In genomic region chr2:101223814-101224231, GRCh38 we compare ENCODE assay signal across 8 cellular contexts. TPM values are rescaled to one million over a fixed set of nuclear protein-coding genes. Genes with fewer than 3 reads are reported as not detected.
A peak's percentile ranks its signal among the peaks of the same experiment; 100 is the strongest.
DNase-seq lines count a peak whose midpoint lies in the region; ATAC-seq and TF ChIP-seq lines count a peak whose summit lies in the region.

No MANE protein-coding gene starts in this region.

- H3K27ac Mint-ChIP-seq in activated CD4-positive, alpha-beta T cell treated with anti-CD3 and anti-CD28 coated beads, Interleukin-2, amount 10 ng/mL, durations not matched to agents 24 days and 14 days = peak overlapping the region; percentile 51
- peak overlapping the region in 4 of 6 donors; percentile 24 to 75 (median 63) for H3K27ac Mint-ChIP-seq in naive B cell

- H3K4me2 ChIP-seq in neuronal stem cell (ENCODE audit: insufficient read depth, low read length, poor library complexity, severe bottlenecking) = no peak overlapping the region

- H4K91ac ChIP-seq in neuronal stem cell (ENCODE audit: low read depth, low read length, poor library complexity) = no peak overlapping the region

- H3K9me3 Mint-ChIP-seq in activated CD4-positive, alpha-beta T cell treated with anti-CD3 and anti-CD28 coated beads, Interleukin-2, amount 10 ng/mL, durations not matched to agents 24 days and 14 days = peaks cover 17% of the 10 kb centered on the region
- H3K9me3 Mint-ChIP-seq in naive B cell = peaks cover 0 to 9% (median 0%) of the 10 kb centered on the region in 7 donors

- no peaks in the 10 kb centered on the region for H3K27me3 Mint-ChIP-seq in activated CD4-positive, alpha-beta T cell treated with anti-CD3 and anti-CD28 coated beads, Interleukin-2, amount 10 ng/mL, durations not matched to agents 24 days and 14 days
- H3K27me3 Mint-ChIP-seq in naive B cell = peaks cover 38 to 51% (median 39%) of the 10 kb centered on the region in 3 donors

- no peak overlapping the region for H3K9ac ChIP-seq in neuronal stem cell (ENCODE audit: low read depth, low read length, poor library complexity)

- H2BK12ac ChIP-seq in neuronal stem cell (ENCODE audit: low read length) = no peak overlapping the region

- H3K36me3 Mint-ChIP-seq in activated CD4-positive, alpha-beta T cell treated with anti-CD3 and anti-CD28 coated beads, Interleukin-2, amount 10 ng/mL, durations not matched to agents 24 days and 14 days (ENCODE audit: low read depth) = peaks cover 10% of the 10 kb centered on the region
- H3K36me3 Mint-ChIP-seq in naive B cell = no peaks in the 10 kb centered on the region

- H3K27ac ChIP-seq in thyroid gland (no peak overlapping the region), neuronal stem cell (replicated peaks; ENCODE audit: low read length) (no peak overlapping the region)

- H3K14ac ChIP-seq in neuronal stem cell (ENCODE audit: low read length) = no peak overlapping the region

- peak overlapping the region; percentile 13 for H3K4me3 Mint-ChIP-seq in activated CD4-positive, alpha-beta T cell treated with anti-CD3 and anti-CD28 coated beads, Interleukin-2, amount 10 ng/mL, durations not matched to agents 24 days and 14 days
- peak overlapping the region in 7 of 8 donors; percentile 38 to 80 (median 68) for H3K4me3 Mint-ChIP-seq in naive B cell

- no peak overlapping the region for H2BK5ac ChIP-seq in neuronal stem cell (ENCODE audit: low read length)

- H3K79me1 ChIP-seq in neuronal stem cell (ENCODE audit: low read depth, low read length) = no peaks in the 10 kb centered on the region

- DNase-seq in Daoy (ENCODE audit: low read depth) = peak; percentile 67
- peak; percentile 95 for DNase-seq in KBM-7
- peak; percentile 84 for DNase-seq in activated CD4-positive, alpha-beta T cell treated with anti-CD3 and anti-CD28 coated beads, Interleukin-2, amount 10 ng/mL, durations not matched to agents 24 days and 14 days
- peak; percentile 76 for DNase-seq in naive B cell
- no peak for DNase-seq in thyroid gland
- DNase-seq in neuronal stem cell (ENCODE audit: low spot score) = no peak
- DNase-seq in ureter (ENCODE audit: low spot score) = no peak

- H3K4me1 ChIP-seq in thyroid gland (no peaks in the 10 kb centered on the region), neuronal stem cell (ENCODE audit: control insufficient read depth in 2 of 2, insufficient read depth in 1 of 2, low read depth in 1 of 2, low read length in 2 of 2) (no peaks in the 10 kb centered on the region)

- TF ChIP-seq CTCF in thyroid gland (IDR thresholded peaks at IDR 0.05) = no peak

- peaks cover 13% of the 10 kb centered on the region for H3K4me1 Mint-ChIP-seq in activated CD4-positive, alpha-beta T cell treated with anti-CD3 and anti-CD28 coated beads, Interleukin-2, amount 10 ng/mL, durations not matched to agents 24 days and 14 days
- peaks cover 13 to 25% (median 19%) of the 10 kb centered on the region in 3 donors for H3K4me1 Mint-ChIP-seq in naive B cell

- no peak overlapping the region for H2AFZ ChIP-seq in neuronal stem cell (ENCODE audit: low read length)

- H3K27me3 ChIP-seq in thyroid gland = no peaks in the 10 kb centered on the region
- no peaks in the 10 kb centered on the region for H3K27me3 ChIP-seq in neuronal stem cell (ENCODE audit: control insufficient read depth in 3 of 3, insufficient read depth in 3 of 3, low read depth in 1 of 3, low read length in 3 of 3)

- no peak overlapping the region for H4K8ac ChIP-seq in neuronal stem cell (ENCODE audit: low read depth, low read length)

- TF ChIP-seq POLR2A in thyroid gland (IDR thresholded peaks at IDR 0.05) = no peak

- no peak overlapping the region for H3K23ac ChIP-seq in neuronal stem cell (ENCODE audit: low read depth, low read length, poor library complexity)

- H3K4me3 ChIP-seq in thyroid gland (replicated peaks in 1 of 3) (no peak overlapping the region), neuronal stem cell (ENCODE audit: low read length in 2 of 2) (no peak overlapping the region)

- H3K36me3 ChIP-seq in thyroid gland (no peaks in the 10 kb centered on the region), neuronal stem cell (replicated peaks in 1 of 2; ENCODE audit: control insufficient read depth in 2 of 2, insufficient read depth in 2 of 2, low read length in 2 of 2) (no peaks in the 10 kb centered on the region)

- H3K18ac ChIP-seq in neuronal stem cell (ENCODE audit: low read length) = no peak overlapping the region

- ATAC-seq in GM21515 (IDR thresholded peaks at IDR 0.05; ENCODE audit: unreplicated experiment) = peak; percentile 99
- peak; percentile 97 to 98 for ATAC-seq in naive B cell (ENCODE audit: low read depth in 2 of 2)

- intact Hi-C loops in activated CD4-positive, alpha-beta T cell treated with anti-CD3 and anti-CD28 coated beads, Interleukin-2, amount 10 ng/mL, durations not matched to agents 24 days and 14 days (cut with micrococcal nuclease) = no loop called here
- intact Hi-C loops in thyroid gland (cut with DNase I) = no loop called here

- WGBS in thyroid gland, 2 donors = 88 to 89% methylated on average over 7 of the region's 7 CpGs
- no CpG with 5 or more reads among the region's 7 CpGs for WGBS in neuronal stem cell (ENCODE audit: extremely low coverage in 2 of 2, insufficient read length in 2 of 2, insufficient replicate concordance in 1 of 2), 2 donors

- no peaks in the 10 kb centered on the region for H3K9me3 ChIP-seq in thyroid gland
- no peaks in the 10 kb centered on the region for H3K9me3 ChIP-seq in neuronal stem cell (replicated peaks in 1 of 2; ENCODE audit: control insufficient read depth in 2 of 2, insufficient read depth in 1 of 2, low read depth in 1 of 2, low read length in 2 of 2)

- H2BK120ac ChIP-seq in neuronal stem cell (ENCODE audit: low read depth, low read length) = no peak overlapping the region

- no peak overlapping the region for H3K4ac ChIP-seq in neuronal stem cell (ENCODE audit: low read length)

- in situ Hi-C loops in KBM-7 (cut with MboI; ENCODE audit: low pct_unique_long_range_greater_than_20kb, low sequenced_read_pairs) = no loop called here

- no peak overlapping the region for H2BK15ac ChIP-seq in neuronal stem cell (ENCODE audit: low read length)

- no peak overlapping the region for H2AK5ac ChIP-seq in neuronal stem cell (ENCODE audit: low read depth, low read length)

RNA-seq across cellular contexts. Expression of gene CNOT11, which starts 28.9 kb away (rescaled TPM):
- 36.4 and 46.3 TPM in 2 replicates for total RNA-seq in Daoy (2014; rRNA removed; shearing (Covaris generic))
- 65.0 and 69.6 TPM in 2 replicates for total RNA-seq in activated CD4-positive, alpha-beta T cell treated with anti-CD3 and anti-CD28 coated beads, Interleukin-2, amount 10 ng/mL, durations not matched to agents 24 days and 14 days
- polyA plus RNA-seq in naive B cell (ENCODE audit: low read depth in 6 of 6) = 10 to 100 TPM; 41.2 to 51.9 (median 45.8) TPM
- total RNA-seq in thyroid gland (10 to 100 TPM; 27.5 to 41.6 (median 37.4) TPM), ureter (71.3 TPM)
- polyA plus RNA-seq in neuronal stem cell (2013, experiment 1 of 2) = 38.9 TPM
- 39.3 TPM for polyA plus RNA-seq in neuronal stem cell (2013, experiment 2 of 2)

Comparison
In these comparisons a context has a peak if more than half of its experiments do, and no peak if none do; other contexts are left out.
1. DNase-seq: peak in Daoy (single experiment), KBM-7 (single experiment), activated CD4-positive, alpha-beta T cell treated with anti-CD3 and anti-CD28 coated beads, Interleukin-2, amount 10 ng/mL, durations not matched to agents 24 days and 14 days (single experiment) and naive B cell (single experiment); none in thyroid gland (0 of 2), neuronal stem cell (single experiment) and ureter (single experiment).